Comparison of ENCODE assay signal across 26 cellular contexts in genomic region chr4:146814736-146815135, GRCh38.
DNase-seq lines count a peak whose midpoint lies in the region; ATAC-seq, FAIRE-seq and TF ChIP-seq lines count a peak whose summit lies in the region.
"Had no signal": no experiment of that assay in that cellular context is flagged by ENCODE, and none has a peak within 500 bp of the region (broad histone marks: within the 10 kb centered on the region; RNA-seq: fewer than 3 reads in every experiment).

No MANE protein-coding gene starts in this region.

- no peak overlapping the region for H3K4ac ChIP-seq in mesendoderm (ENCODE audit: low read depth, low read length)

- H3K56ac ChIP-seq in mesendoderm (ENCODE audit: low read length), result no peak overlapping the region

- H4K5ac ChIP-seq in mesendoderm (ENCODE audit: low read length), result no peak overlapping the region

- H2AFZ ChIP-seq in GM23338, result no peak overlapping the region

- H3K9ac ChIP-seq in adipocyte (ENCODE audit: low read length) (no peak overlapping the region), mesendoderm (ENCODE audit: low read length) (no peak overlapping the region)

- H2BK15ac ChIP-seq in mesendoderm (replicated peaks; ENCODE audit: low read depth), result no peak overlapping the region

- FAIRE-seq in frontal cortex (lab: Jason Lieb, UNC), result no peak
- FAIRE-seq: A204.1, G401.6, GM19239, RCC 7860 had no signal

- H3K4me2 ChIP-seq in GM23338, result no peak overlapping the region
- no peak overlapping the region for H3K4me2 ChIP-seq in mesendoderm (ENCODE audit: low read length)

- no CpG with 5 or more reads among the region's 4 CpGs for WGBS in mesendoderm (ENCODE audit: extremely low coverage, insufficient coverage, low lambda C conversion rate)

- H3K9me3 Mint-ChIP-seq in GM23338, result no peaks in the 10 kb centered on the region; the same call in 2 of the 3 replicates
- H3K9me3 Mint-ChIP-seq: H9, HFFc6 had no signal

- no peak overlapping the region for H4K8ac ChIP-seq in mesendoderm (ENCODE audit: low read depth, low read length)

- H3K27me3 ChIP-seq in GM23338 (ENCODE audit: insufficient read depth), result no peaks in the 10 kb centered on the region
- no peaks in the 10 kb centered on the region for H3K27me3 ChIP-seq in adipocyte (replicated peaks; ENCODE audit: control insufficient read depth, insufficient read depth, low read length)
- no peaks in the 10 kb centered on the region for H3K27me3 ChIP-seq in mesendoderm (ENCODE audit: insufficient read depth, low read length, poor library complexity)
- H3K27me3 ChIP-seq: SJSA1 had no signal

- H3K4me3 ChIP-seq in GM23338 (no peak overlapping the region), adipocyte (ENCODE audit: low read length) (no peak overlapping the region), mesendoderm (ENCODE audit: low read length) (no peak overlapping the region)
- H3K4me3 ChIP-seq: SJSA1 had no signal

- no peak overlapping the region for H2AK5ac ChIP-seq in mesendoderm (ENCODE audit: low read length)

- no peaks in the 10 kb centered on the region for H3K9me3 ChIP-seq in adipocyte (ENCODE audit: control insufficient read depth, low read length)
- H3K9me3 ChIP-seq: SJSA1 had no signal

- H3K18ac ChIP-seq in mesendoderm (ENCODE audit: low read length), result no peak overlapping the region

- no peaks in the 10 kb centered on the region for H4K20me1 ChIP-seq in GM23338 (replicated peaks; ENCODE audit: insufficient read depth)

- no peak overlapping the region for H2BK120ac ChIP-seq in mesendoderm (ENCODE audit: low read depth, low read length)

- H3K79me2 ChIP-seq in GM23338 (replicated peaks; ENCODE audit: insufficient read depth) (no peaks in the 10 kb centered on the region), mesendoderm (ENCODE audit: control insufficient read depth, insufficient read depth, low read length) (no peaks in the 10 kb centered on the region)

- TF ChIP-seq CTCF in GM23338 (conservative IDR thresholded peaks at IDR 0.05; ENCODE audit: low read depth in 2 of 2), result no peak

- H3F3A ChIP-seq in GM23338 (replicated peaks; ENCODE audit: low read depth), result no peaks in the 10 kb centered on the region

- H3K4me3 Mint-ChIP-seq in GM23338, result no peak overlapping the region
- H3K4me3 Mint-ChIP-seq: CD4-positive, CD25-positive, alpha-beta regulatory T cell; H9; HFFc6 had no signal

- H3K23ac ChIP-seq in mesendoderm (ENCODE audit: low read length), result no peak overlapping the region

- no peaks in the 10 kb centered on the region for H3K79me1 ChIP-seq in mesendoderm (ENCODE audit: low read length)

- no peaks in the 10 kb centered on the region for H3K9me2 ChIP-seq in GM23338 (ENCODE audit: insufficient read depth)

- H3K27ac ChIP-seq in GM23338 (ENCODE audit: low read depth) (no peak overlapping the region), mesendoderm (ENCODE audit: low read depth, low read length) (no peak overlapping the region)
- H3K27ac ChIP-seq: HL-60, SJSA1 had no signal

- H3K4me1 ChIP-seq in GM23338 (ENCODE audit: insufficient read depth) (no peaks in the 10 kb centered on the region; the same call in 1 of the 2 replicates), adipocyte (ENCODE audit: control insufficient read depth, insufficient read depth, low read length) (no peaks in the 10 kb centered on the region), mesendoderm (ENCODE audit: control insufficient read depth, low read depth, low read length) (no peaks in the 10 kb centered on the region)
- H3K4me1 ChIP-seq: SJSA1 had no signal

- no peaks in the 10 kb centered on the region; the same call in 2 of the 3 replicates for H3K4me1 Mint-ChIP-seq in GM23338
- H3K4me1 Mint-ChIP-seq: CD4-positive, CD25-positive, alpha-beta regulatory T cell had no signal

- peak; percentile 3 for DNase-seq in AG08395 (ENCODE audit: low spot score)
- DNase-seq in GM23338 (ENCODE audit: low spot score), result peak; percentile 54
- DNase-seq in adipocyte (ENCODE audit: low read depth), result peak; percentile 20
- peak; percentile 70 for DNase-seq in mesendoderm
- no peak for DNase-seq in frontal cortex (ENCODE audit: low spot score in 2 of 2)
- DNase-seq in NCI-H446 treated with DMSO at 0.1 percent for 48 hours (lab: John Stamatoyannopoulos, UW), result no peak
- DNase-seq in activated CD4-positive, alpha-beta T cell treated with anti-CD3 and anti-CD28 coated beads for 48 hours, result no peak
- DNase-seq: CD4-positive, CD25-positive, alpha-beta regulatory T cell; COR-L47; DMS79; H9; HFFc6; KBM-7; NCI-H1092; NCI-H1436; NCI-H1930; NCI-H2227 treated with DMSO at 0.1 percent for 48 hours; NCI-H526; OCI-M1 had no signal

- no peaks in the 10 kb centered on the region for H3K36me3 Mint-ChIP-seq in GM23338 (ENCODE audit: low read depth)
- H3K36me3 Mint-ChIP-seq: CD4-positive, CD25-positive, alpha-beta regulatory T cell had no signal

- no peaks in the 10 kb centered on the region for H3K36me3 ChIP-seq in GM23338 (ENCODE audit: insufficient read depth)
- H3K36me3 ChIP-seq in adipocyte (ENCODE audit: control insufficient read depth, insufficient read depth, low read length, severe bottlenecking), result no peaks in the 10 kb centered on the region
- no peaks in the 10 kb centered on the region for H3K36me3 ChIP-seq in mesendoderm (ENCODE audit: control insufficient read depth, insufficient read depth, low read length)
- H3K36me3 ChIP-seq: SJSA1 had no signal

- H3K27ac Mint-ChIP-seq in GM23338, result no peak overlapping the region
- H3K27ac Mint-ChIP-seq: CD4-positive, CD25-positive, alpha-beta regulatory T cell; H9; HFFc6 had no signal

- H2BK5ac ChIP-seq in mesendoderm (ENCODE audit: low read length), result no peak overlapping the region

- no peaks in the 10 kb centered on the region for H3K27me3 Mint-ChIP-seq in GM23338 (ENCODE audit: insufficient read depth, low read depth, poor library complexity)
- H3K27me3 Mint-ChIP-seq: CD4-positive, CD25-positive, alpha-beta regulatory T cell had no signal

- no peak for ATAC-seq in GM23338
- no peak for ATAC-seq in GM19035 (IDR thresholded peaks at IDR 0.05; ENCODE audit: unreplicated experiment)

TF ChIP-seq in GM23338, 12 proteins besides CTCF, POLR2A, EP300 and RAD21 (continues in another document):
- TF ChIP-seq ZNF462 (CRISPR knock-in tag; IDR thresholded peaks at IDR 0.05), result no peak
- no peak for TF ChIP-seq EZH2 (IDR thresholded peaks at IDR 0.05; ENCODE audit: low read depth, unreplicated experiment)
- TF ChIP-seq ZNF331 (CRISPR knock-in tag; IDR thresholded peaks at IDR 0.05; ENCODE audit: low read depth), result no peak

Comparison
In these comparisons a context has a peak if more than half of its experiments do, and no peak if none do; other contexts are left out.
1. DNase-seq: peak in AG08395 (single experiment), GM23338 (single experiment), adipocyte (single experiment) and mesendoderm (single experiment); none in frontal cortex (0 of 2), NCI-H446 treated with DMSO at 0.1 percent for 48 hours (single experiment) and activated CD4-positive, alpha-beta T cell treated with anti-CD3 and anti-CD28 coated beads for 48 hours (single experiment).